11 cellular contexts compared by ENCODE assay signal in the genomic region with DNA sequence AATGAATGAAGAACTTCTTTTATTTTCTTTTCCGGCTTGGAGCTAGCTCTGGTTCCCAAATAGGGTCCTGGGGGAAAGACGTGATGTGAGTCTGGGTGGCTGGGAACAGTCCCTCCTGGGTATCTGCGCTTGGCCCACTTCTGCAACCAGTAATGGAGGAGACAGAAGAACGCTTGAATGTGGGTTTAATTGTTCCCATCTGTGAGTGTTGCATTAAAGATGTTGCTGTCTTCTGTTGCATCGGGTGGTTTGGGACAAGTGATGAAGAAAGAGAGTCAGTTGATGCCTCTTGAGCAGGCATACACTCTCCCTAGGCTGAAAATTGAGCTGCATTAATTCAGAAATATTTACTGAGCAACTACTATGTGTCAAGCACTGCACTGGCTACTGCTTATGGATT.
DNase-seq lines count a peak whose midpoint lies in the region; ATAC-seq, FAIRE-seq and TF ChIP-seq lines count a peak whose summit lies in the region.
"Had no signal": no experiment of that assay in that cellular context is flagged by ENCODE, and none has a peak within 500 bp of the region (broad histone marks: within the 10 kb centered on the region; RNA-seq: fewer than 3 reads in every experiment).

No MANE protein-coding gene starts in this region.

- no peak overlapping the region for H2AFZ ChIP-seq in trophoblast cell (ENCODE audit: insufficient read depth, low read length, poor library complexity)

- H2BK12ac ChIP-seq in trophoblast cell (ENCODE audit: low read length), result no peak overlapping the region

- WGBS in trophoblast cell (ENCODE audit: extremely low coverage, insufficient coverage, insufficient read length), result no CpG with 5 or more reads among the region's 5 CpGs
- WGBS in pancreas, 2 donors, result 59 to 76% methylated on average over 5 of the region's 5 CpGs

- no peak for FAIRE-seq in pancreas (lab: Jason Lieb, UNC)

- CTCF ChIA-PET in AG04450 (lab: Charles Lee) (interaction anchor here (0.6 to 0.8 kb wide), 2 partner anchors 25 to 169 kb away, joined by 3 read pairs; no protein-coding TSS in a partner anchor), A673 (lab: Charles Lee) (no interaction called here)

- H3K4me3 ChIP-seq in AG04450 (ENCODE audit: low read depth, low read length), result peak overlapping the region; percentile 54
- H3K4me3 ChIP-seq in adipocyte (ENCODE audit: low read length), result peak overlapping the region; percentile 67
- peak overlapping the region; percentile 48 to 54 for H3K4me3 ChIP-seq in muscle layer of duodenum (ENCODE audit: low read depth in 1 of 2, low read length in 2 of 2)
- no peak overlapping the region for H3K4me3 ChIP-seq in trophoblast cell (ENCODE audit: low read depth, low read length)
- H3K4me3 ChIP-seq in A673 (ENCODE audit: low read depth, low read length, poor library complexity, severe bottlenecking), result no peak overlapping the region
- H3K4me3 ChIP-seq in pancreas, result peak overlapping the region in 1 of 4 donors; percentile 22

- H3K4ac ChIP-seq in trophoblast cell (ENCODE audit: low read depth, low read length), result no peak overlapping the region

- no peak overlapping the region for H4K8ac ChIP-seq in trophoblast cell (ENCODE audit: low read depth, low read length)

- H3K23ac ChIP-seq in trophoblast cell (ENCODE audit: low read length), result no peak overlapping the region

- POLR2A ChIA-PET in AG04450 (lab: Yijun Ruan, JAX), result no interaction called here
- POLR2A ChIA-PET in A673 (lab: Charles Lee; ENCODE audit: low non-redundant PET), result no interaction called here

- no peak overlapping the region for H3K14ac ChIP-seq in trophoblast cell (ENCODE audit: low read length)

- H3K36me3 ChIP-seq in adipocyte (ENCODE audit: control insufficient read depth, insufficient read depth, low read length, severe bottlenecking) (no peaks in the 10 kb centered on the region), muscle layer of duodenum (ENCODE audit: control insufficient read depth in 1 of 2, insufficient read depth in 2 of 2, low read length in 2 of 2) (no peaks in the 10 kb centered on the region), trophoblast cell (ENCODE audit: control insufficient read depth in 1 of 2, insufficient read depth in 2 of 2, low read length in 2 of 2) (no peaks in the 10 kb centered on the region), A673 (ENCODE audit: insufficient read depth, low read length, poor library complexity, severe bottlenecking) (no peaks in the 10 kb centered on the region), pancreas (no peaks in the 10 kb centered on the region)

- no peak for TF ChIP-seq CTCF in AG04450 (IDR thresholded peaks at IDR 0.05; ENCODE audit: low read depth, low read length)
- TF ChIP-seq CTCF in A673 (conservative IDR thresholded peaks at IDR 0.05; ENCODE audit: low read depth, low read length), result no peak
- no peak for TF ChIP-seq CTCF in pancreas (IDR thresholded peaks at IDR 0.05)

- H3K4me2 ChIP-seq in trophoblast cell (ENCODE audit: low read length), result no peak overlapping the region

- H3K4me1 ChIP-seq in adipocyte (ENCODE audit: control insufficient read depth, insufficient read depth, low read length) (peaks cover 3% of the 10 kb centered on the region), muscle layer of duodenum (ENCODE audit: control insufficient read depth in 1 of 2, insufficient read depth in 2 of 2, low read length in 2 of 2) (peaks cover 0 to 4% of the 10 kb centered on the region in 2 donors), trophoblast cell (ENCODE audit: control insufficient read depth in 1 of 2, insufficient read depth in 2 of 2, low read length in 2 of 2) (no peaks in the 10 kb centered on the region), A673 (ENCODE audit: insufficient read depth, low read length, poor library complexity, severe bottlenecking) (no peaks in the 10 kb centered on the region), pancreas (no peaks in the 10 kb centered on the region)

- H3K27me3 ChIP-seq in AG04450 (ENCODE audit: control insufficient read depth, insufficient read depth, low read length), result no peaks in the 10 kb centered on the region
- H3K27me3 ChIP-seq in adipocyte (replicated peaks; ENCODE audit: control insufficient read depth, insufficient read depth, low read length), result no peaks in the 10 kb centered on the region
- H3K27me3 ChIP-seq in muscle layer of duodenum (ENCODE audit: low read depth, low read length), result no peaks in the 10 kb centered on the region
- H3K27me3 ChIP-seq in trophoblast cell (ENCODE audit: insufficient read depth, low read length), result no peaks in the 10 kb centered on the region
- peaks cover 12% of the 10 kb centered on the region for H3K27me3 ChIP-seq in A673 (replicated peaks; ENCODE audit: insufficient read depth, low read depth, low read length, poor library complexity)
- H3K27me3 ChIP-seq in pancreas, result no peaks in the 10 kb centered on the region

- no peak overlapping the region for H2BK5ac ChIP-seq in trophoblast cell (ENCODE audit: low read depth, low read length, poor library complexity)

- intact Hi-C loops in A673 (cut with micrococcal nuclease; ENCODE audit: unreplicated experiment) (no loop called here), pancreas (cut with DNase I) (no loop called here)

- DNase-seq in AG04450 (ENCODE audit: low read depth, low spot score) (no peak), GM04503 (ENCODE audit: low read depth) (peak; percentile 19), adipocyte (ENCODE audit: low read depth) (no peak), trophoblast cell (no peak), A673 (ENCODE audit: low spot score) (no peak), pancreas (no peak)
- DNase-seq: DMS 273 treated with DMSO at 0.1 percent for 48 hours; NCI-H1417 treated with DMSO at 0.1 percent for 48 hours; stimulated activated CD8-positive, alpha-beta memory T cell treated with anti-CD3 and anti-CD28 coated beads, Interleukin-4, amount 100 ng/mL, for 48 hours had no signal

- H3K9me3 ChIP-seq in AG04450 (ENCODE audit: control insufficient read depth, insufficient read depth, low read length) (no peaks in the 10 kb centered on the region), adipocyte (ENCODE audit: control insufficient read depth, low read length) (no peaks in the 10 kb centered on the region), muscle layer of duodenum (ENCODE audit: control insufficient read depth in 1 of 2, low read length in 2 of 2) (no peaks in the 10 kb centered on the region), trophoblast cell (ENCODE audit: insufficient read depth, low read depth, low read length) (no peaks in the 10 kb centered on the region), A673 (ENCODE audit: low read depth, low read length, poor library complexity, severe bottlenecking) (no peaks in the 10 kb centered on the region), pancreas (no peaks in the 10 kb centered on the region)

- H3K9ac ChIP-seq in adipocyte (ENCODE audit: low read length) (no peak overlapping the region), trophoblast cell (ENCODE audit: low read length) (no peak overlapping the region)

- H3K18ac ChIP-seq in trophoblast cell (ENCODE audit: low read length), result no peak overlapping the region

- H4K12ac ChIP-seq in trophoblast cell (ENCODE audit: low read depth, low read length), result no peak overlapping the region

- BruUV-seq in A673 (replicated peaks; lab: Mats Ljungman, UMichigan), result no TSS peak

- no peak overlapping the region for H2BK120ac ChIP-seq in trophoblast cell (ENCODE audit: insufficient read depth, low read length, poor library complexity)

- H3K27ac ChIP-seq in AG04450 (ENCODE audit: low read depth, low read length) (peak overlapping the region; percentile 61), muscle layer of duodenum (ENCODE audit: low read length) (no peak overlapping the region), trophoblast cell (ENCODE audit: low read depth, low read length) (no peak overlapping the region), A673 (ENCODE audit: low read depth, low read length, poor library complexity, severe bottlenecking) (no peak overlapping the region), pancreas (peak overlapping the region in 2 of 4 donors; percentile 5 to 19)

- no peak overlapping the region for H2AK5ac ChIP-seq in trophoblast cell (ENCODE audit: low read length)

- ATAC-seq in GM21786 (IDR thresholded peaks at IDR 0.05; ENCODE audit: unreplicated experiment) (no peak), pancreas (no peak)

- no peak overlapping the region for H4K91ac ChIP-seq in trophoblast cell (ENCODE audit: low read depth, low read length)

- H3K79me2 ChIP-seq in trophoblast cell (ENCODE audit: control insufficient read depth, insufficient read depth, low read length, poor library complexity), result no peaks in the 10 kb centered on the region

- H3K79me1 ChIP-seq in trophoblast cell (ENCODE audit: low read length), result no peaks in the 10 kb centered on the region

Comparison
In these comparisons a context has a peak if more than half of its experiments do, and no peak if none do; other contexts are left out.
1. H3K4me3 ChIP-seq: peak in AG04450 (single experiment), adipocyte (single experiment) and muscle layer of duodenum (2 of 2); none in trophoblast cell (single experiment) and A673 (single experiment).